1 cellular context compared by ENCODE assay signal in genomic region chr7:154861589-154861988, GRCh38.
TF ChIP-seq lines count a peak whose summit lies in the region.

No MANE protein-coding gene starts in this region.

TF ChIP-seq in GM12878, 131 proteins besides CTCF, POLR2A, EP300 and RAD21 (continued from another document):
- TF ChIP-seq ZBTB11 (CRISPR knock-in tag; IDR thresholded peaks at IDR 0.05), result no peak
- TF ChIP-seq BCL11A (IDR thresholded peaks at IDR 0.05; ENCODE audit: low read depth, low read length), result peak; percentile 36; the same call in 1 of the 2 replicates
- peak; percentile 72 for TF ChIP-seq IKZF1 (conservative IDR thresholded peaks at IDR 0.05)
